ENCODE assay signal across 8 cellular contexts in the genomic region with DNA sequence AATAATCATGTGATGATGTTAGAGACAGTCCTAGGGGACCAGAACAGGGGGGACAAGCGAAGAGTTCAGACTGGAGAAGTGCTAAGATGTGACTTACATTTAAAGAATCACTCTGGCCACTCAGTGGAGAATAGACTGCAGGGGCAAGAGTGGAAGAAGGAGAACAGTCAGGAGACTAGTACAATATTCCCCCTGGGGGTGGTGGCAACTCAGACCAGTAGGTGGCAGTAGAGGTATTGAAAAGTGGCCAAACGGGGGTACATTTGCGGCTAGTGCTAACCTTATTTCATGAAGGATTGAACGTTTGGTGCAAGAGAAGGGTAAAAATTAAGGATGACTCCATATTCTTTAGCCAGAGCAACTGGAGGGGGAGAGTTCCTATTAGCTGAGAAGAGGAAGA. TPM values are rescaled to one million over a fixed set of nuclear protein-coding genes. Genes with fewer than 3 reads are reported as not detected.
DNase-seq lines count a peak whose midpoint lies in the region; ATAC-seq and TF ChIP-seq lines count a peak whose summit lies in the region.

No MANE protein-coding gene starts in this region.

- no peak for TF ChIP-seq POLR2A in NB4 (IDR thresholded peaks at IDR 0.05; ENCODE audit: extremely low read depth, insufficient read length)

- H3K27me3 Mint-ChIP-seq in T-cell = peaks cover 7 to 66% of the 10 kb centered on the region in 2 donors

- H3K36me3 Mint-ChIP-seq in T-cell = no peaks in the 10 kb centered on the region

- no peak overlapping the region for H3K27ac Mint-ChIP-seq in T-cell

- no peak overlapping the region for H3K4me3 Mint-ChIP-seq in T-cell

- POLR2A ChIA-PET in T-cell (lab: Charles Lee) = no interaction called here

- peaks cover 6 to 17% (median 7%) of the 10 kb centered on the region in 3 donors for H3K4me1 Mint-ChIP-seq in T-cell

- TF ChIP-seq CTCF in NB4 (IDR thresholded peaks at IDR 0.05; ENCODE audit: low read depth, low read length) (peak; percentile 61), astrocyte of the cerebellum (IDR thresholded peaks at IDR 0.05; ENCODE audit: low read depth, low read length, missing control alignments) (peak; percentile 67)

- in situ Hi-C loops in astrocyte of the cerebellum (cut with HindIII; ENCODE audit: low sequenced_read_pairs) = no loop called here

- no peaks in the 10 kb centered on the region for H3K9me3 Mint-ChIP-seq in T-cell

- CTCF ChIA-PET in T-cell (lab: Charles Lee) = interaction anchor here in 1 of 2 donors (0.6 to 1.2 kb wide), 3 partner anchors 8 to 397 kb away, joined by 3 to 4 read pairs (median 3); no protein-coding TSS in a partner anchor

- peak; percentile 58 for DNase-seq in NCI-H748 (lab: John Stamatoyannopoulos, UW; ENCODE audit: unreplicated experiment)
- DNase-seq in NCI-H748 treated with DMSO at 0.1 percent for 48 hours (lab: John Stamatoyannopoulos, UW) = no peak
- DNase-seq in NB4 (ENCODE audit: low read depth) = peak; percentile 68
- peak in 31 of 34 experiments; percentile 4 to 50 (median 25) for DNase-seq in T-cell
- peak; percentile 3 for DNase-seq in astrocyte of the cerebellum (ENCODE audit: low read depth)
- peak; percentile 67 for DNase-seq in iPS-NIHi11 (ENCODE audit: low spot score)
- peak; percentile 48 for DNase-seq in stimulated activated CD4-positive, alpha-beta T cell treated with anti-CD3 and anti-CD28 coated beads, Interleukin-4, amount 100 ng/mL, for 24 hours

- ATAC-seq in T-cell (replicated peaks in 1 of 4) (peak in 2 of 4 experiments; percentile 43 to 51), GM21381 (IDR thresholded peaks at IDR 0.05; ENCODE audit: unreplicated experiment) (no peak)

- H3K4me3 ChIP-seq in NB4 (ENCODE audit: low read depth, low read length) (no peak overlapping the region), astrocyte of the cerebellum (ENCODE audit: low read depth, low read length) (no peak overlapping the region)

RNA-seq across cellular contexts. Expression of a gene that starts 2.7 kb away (rescaled TPM):
- total RNA-seq in T-cell = not detected

RNA-seq across cellular contexts. Expression of a gene that starts 4.7 kb away (rescaled TPM):
- under 1 TPM in 1 of 5 donors, not detected in 4; 0.51 TPM for total RNA-seq in T-cell
